In genomic region chr16:1964046-1964505, GRCh38 we compare ENCODE assay signal across 8 cellular contexts.
DNase-seq lines count a peak whose midpoint lies in the region; TF ChIP-seq lines count a peak whose summit lies in the region.

No MANE protein-coding gene starts in this region.

- no peaks in the 10 kb centered on the region for H3K9me3 ChIP-seq in HEK293 (ENCODE audit: control insufficient read depth, insufficient read depth, low read depth, low read length)
- no peaks in the 10 kb centered on the region for H3K9me3 ChIP-seq in SU-DHL-6 (ENCODE audit: insufficient read depth, low read length)
- H3K9me3 ChIP-seq in duodenal mucosa (ENCODE audit: control insufficient read depth in 1 of 2, low read length in 2 of 2) = no peaks in the 10 kb centered on the region
- H3K9me3 ChIP-seq in muscle layer of duodenum (ENCODE audit: control insufficient read depth in 1 of 2, low read length in 2 of 2) = no peaks in the 10 kb centered on the region

- H3K27ac ChIP-seq in HEK293 (ENCODE audit: extremely low read depth, low read depth, low read length) (peak overlapping the region; percentile 100), SU-DHL-6 (ENCODE audit: low read depth, low read length) (peak overlapping the region; percentile 88), duodenal mucosa (ENCODE audit: low read depth, low read length) (peak overlapping the region; percentile 95), muscle layer of duodenum (ENCODE audit: low read length) (peak overlapping the region; percentile 94)

- peak; percentile 32 for TF ChIP-seq CTCF in GM06990 (IDR thresholded peaks at IDR 0.05; ENCODE audit: insufficient read depth, low read length, poor library complexity, severe bottlenecking)
- TF ChIP-seq CTCF in HEK293 (tag by site-specific recombination; IDR thresholded peaks at IDR 0.05) = peak; percentile 49; the same call in 1 of the 2 replicates
- TF ChIP-seq CTCF in SU-DHL-6 (IDR thresholded peaks at IDR 0.05; ENCODE audit: insufficient read depth, low read length, poor library complexity, severe bottlenecking) = no peak

- H3K36me3 ChIP-seq in GM06990 (ENCODE audit: control insufficient read depth, insufficient read depth, low read length) = peaks cover 21% of the 10 kb centered on the region
- H3K36me3 ChIP-seq in HEK293 (ENCODE audit: control insufficient read depth in 2 of 2, insufficient read depth in 1 of 2, low read length in 2 of 2) = peaks cover 0 to 42% of the 10 kb centered on the region in 2 experiments; a peak in 1 of 3 replicates
- H3K36me3 ChIP-seq in SU-DHL-6 (ENCODE audit: low read length) = peaks cover 15% of the 10 kb centered on the region
- peaks cover 8 to 26% of the 10 kb centered on the region in 2 donors for H3K36me3 ChIP-seq in duodenal mucosa (ENCODE audit: control insufficient read depth in 1 of 2, insufficient read depth in 2 of 2, low read length in 2 of 2)
- H3K36me3 ChIP-seq in muscle layer of duodenum (ENCODE audit: control insufficient read depth in 1 of 2, insufficient read depth in 2 of 2, low read length in 2 of 2) = peaks cover 3 to 19% of the 10 kb centered on the region in 2 donors

- peak overlapping the region; percentile 78 for H3K4me2 ChIP-seq in SU-DHL-6 (ENCODE audit: low read depth, low read length, poor library complexity, severe bottlenecking)

- CTCF ChIA-PET in HEK293 (lab: Yijun Ruan, JAX) = interaction anchor here (0.7 to 1.1 kb wide), 2 partner anchors 9 to 100 kb away, joined by 3 read pairs; no protein-coding TSS in a partner anchor

- H3K4me3 ChIP-seq in GM06990 (replicated peaks; ENCODE audit: low read depth, low read length) (peak overlapping the region; percentile 83), HEK293 (ENCODE audit: low read depth, low read length) (peak overlapping the region; percentile 94), SU-DHL-6 (ENCODE audit: insufficient read depth, low read length, poor library complexity, severe bottlenecking) (peak overlapping the region; percentile 75), duodenal mucosa (ENCODE audit: low read depth in 1 of 2, low read length in 2 of 2) (peak overlapping the region; percentile 87 to 94), muscle layer of duodenum (ENCODE audit: low read depth in 1 of 2, low read length in 2 of 2) (peak overlapping the region; percentile 77 to 80)

- H2AFZ ChIP-seq in SU-DHL-6 (ENCODE audit: low read depth, low read length, severe bottlenecking) = no peak overlapping the region

- H3K4me1 ChIP-seq in HEK293 (ENCODE audit: control insufficient read depth, insufficient read depth, low read length) (no peaks in the 10 kb centered on the region; the same call in 1 of the 2 replicates), duodenal mucosa (ENCODE audit: control insufficient read depth in 1 of 2, insufficient read depth in 2 of 2, low read length in 2 of 2) (peaks cover 25 to 39% of the 10 kb centered on the region in 2 donors), muscle layer of duodenum (ENCODE audit: control insufficient read depth in 1 of 2, insufficient read depth in 2 of 2, low read length in 2 of 2) (peaks cover 9 to 32% of the 10 kb centered on the region in 2 donors)

- no peaks in the 10 kb centered on the region for H3K9me2 ChIP-seq in SU-DHL-6 (replicated peaks; ENCODE audit: insufficient read depth, low read length)

- POLR2A ChIA-PET in HEK293 (lab: Yijun Ruan, JAX) = interaction anchor here (0.5 to 2.7 kb wide), 53 partner anchors 8 to 1056 kb away, joined by 3 to 76 read pairs (median 5); partner anchors contain the start of genes E4F1, ECI1, EME2 and FAHD1

- no peaks in the 10 kb centered on the region for H3K27me3 ChIP-seq in GM06990 (replicated peaks; ENCODE audit: control insufficient read depth, insufficient read depth, low read length)
- H3K27me3 ChIP-seq in SU-DHL-6 (ENCODE audit: low read length) = no peaks in the 10 kb centered on the region
- H3K27me3 ChIP-seq in duodenal mucosa (ENCODE audit: control insufficient read depth in 1 of 2, insufficient read depth in 2 of 2, low read length in 2 of 2) = no peaks in the 10 kb centered on the region
- no peaks in the 10 kb centered on the region for H3K27me3 ChIP-seq in muscle layer of duodenum (ENCODE audit: low read depth, low read length)

- H3K9ac ChIP-seq in SU-DHL-6 (ENCODE audit: low read length) = peak overlapping the region; percentile 98
- peak overlapping the region; percentile 85 to 88 for H3K9ac ChIP-seq in duodenal mucosa (ENCODE audit: low read depth in 1 of 2, low read length in 2 of 2)

- peaks cover 38% of the 10 kb centered on the region for H3K79me2 ChIP-seq in SU-DHL-6 (ENCODE audit: insufficient read depth, low read length)

- DNase-seq in GM06990 (ENCODE audit: extremely low read depth, insufficient read length) (peak; percentile 67), LoVo (ENCODE audit: low spot score) (no peak), DMS79 (lab: John Stamatoyannopoulos, UW) (no peak), AG08395 (ENCODE audit: low spot score) (no peak)

- H4K20me1 ChIP-seq in SU-DHL-6 (ENCODE audit: low read depth, low read length) = no peaks in the 10 kb centered on the region

- H3F3A ChIP-seq in SU-DHL-6 (ENCODE audit: insufficient read depth) = peaks cover 43% of the 10 kb centered on the region

TF ChIP-seq in HEK293, 187 proteins besides CTCF, POLR2A, EP300 and RAD21:
- peak; percentile 51; the same call in 1 of the 2 replicates for TF ChIP-seq ZNF776 (tag by site-specific recombination; IDR thresholded peaks at IDR 0.05; ENCODE audit: borderline replicate concordance)
- TF ChIP-seq HOXA7 (CRISPR knock-in tag; IDR thresholded peaks at IDR 0.05; ENCODE audit: borderline replicate concordance) = no peak
- 0 out of 2 replicates have a peak, but pooled peaks have one; percentile 7 for TF ChIP-seq ZNF10 (tag by site-specific recombination; IDR thresholded peaks at IDR 0.05)
- TF ChIP-seq ZNF596 (tag by site-specific recombination; IDR thresholded peaks at IDR 0.05) = no peak
- TF ChIP-seq, protein P1, sequence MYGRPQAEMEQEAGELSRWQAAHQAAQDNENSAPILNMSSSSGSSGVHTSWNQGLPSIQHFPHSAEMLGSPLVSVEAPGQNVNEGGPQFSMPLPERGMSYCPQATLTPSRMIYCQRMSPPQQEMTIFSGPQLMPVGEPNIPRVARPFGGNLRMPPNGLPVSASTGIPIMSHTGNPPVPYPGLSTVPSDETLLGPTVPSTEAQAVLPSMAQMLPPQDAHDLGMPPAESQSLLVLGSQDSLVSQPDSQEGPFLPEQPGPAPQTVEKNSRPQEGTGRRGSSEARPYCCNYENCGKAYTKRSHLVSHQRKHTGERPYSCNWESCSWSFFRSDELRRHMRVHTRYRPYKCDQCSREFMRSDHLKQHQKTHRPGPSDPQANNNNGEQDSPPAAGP (tag by site-specific recombination; IDR thresholded peaks at IDR 0.05) = no peak
- TF ChIP-seq PRDM1 (tag by site-specific recombination; IDR thresholded peaks at IDR 0.05) = no peak
- no peak for TF ChIP-seq ZNF404 (tag by site-specific recombination; IDR thresholded peaks at IDR 0.05)
- TF ChIP-seq ZNF580 (tag by site-specific recombination; IDR thresholded peaks at IDR 0.05) = no peak
